ENCODE assay signal across 20 cellular contexts in genomic region chrX:44765556-44765955, GRCh38.
"Had no signal": no experiment of that assay in that cellular context is flagged by ENCODE, and none has a peak within 500 bp of the region (broad histone marks: within the 10 kb centered on the region; RNA-seq: fewer than 3 reads in every experiment).

No MANE protein-coding gene starts in this region.

- H3K27me3 Mint-ChIP-seq: activated CD4-positive, alpha-beta memory T cell treated with anti-CD3 and anti-CD28 coated beads, Interleukin-2, amount 10 ng/mL, durations not matched to agents 7 days and 5 days; activated CD4-positive, alpha-beta T cell treated with anti-CD3 and anti-CD28 coated beads for 36 hours; activated naive CD4-positive, alpha-beta T cell treated with anti-CD3 and anti-CD28 coated beads, Interleukin-2, amount 50 U/mL, for 24 hours; naive thymus-derived CD4-positive, alpha-beta T cell; type B pancreatic cell had no signal

- H3K27ac Mint-ChIP-seq: activated CD4-positive, alpha-beta memory T cell treated with anti-CD3 and anti-CD28 coated beads, Interleukin-2, amount 10 ng/mL, durations not matched to agents 7 days and 5 days; activated CD4-positive, alpha-beta T cell treated with anti-CD3 and anti-CD28 coated beads for 36 hours; activated naive CD4-positive, alpha-beta T cell treated with anti-CD3 and anti-CD28 coated beads, Interleukin-2, amount 50 U/mL, for 24 hours; activated T-cell treated with anti-CD3 and anti-CD28 coated beads, Interleukin-2, amount 50 U/mL, for 24 hours; naive thymus-derived CD4-positive, alpha-beta T cell; type B pancreatic cell had no signal

- H3K36me3 Mint-ChIP-seq: activated naive CD4-positive, alpha-beta T cell treated with anti-CD3 and anti-CD28 coated beads, Interleukin-2, amount 50 U/mL, for 24 hours; naive thymus-derived CD4-positive, alpha-beta T cell; type B pancreatic cell had no signal

- H3K4me1 ChIP-seq: body of pancreas, pancreas had no signal

- H3K27ac ChIP-seq: body of pancreas, hepatocyte, pancreas had no signal

- H3K4me1 Mint-ChIP-seq: activated CD4-positive, alpha-beta memory T cell treated with anti-CD3 and anti-CD28 coated beads, Interleukin-2, amount 10 ng/mL, durations not matched to agents 7 days and 5 days; activated CD4-positive, alpha-beta T cell treated with anti-CD3 and anti-CD28 coated beads for 36 hours; activated naive CD4-positive, alpha-beta T cell treated with anti-CD3 and anti-CD28 coated beads, Interleukin-2, amount 50 U/mL, for 24 hours; naive thymus-derived CD4-positive, alpha-beta T cell had no signal

- ATAC-seq: activated CD4-positive, alpha-beta T cell treated with anti-CD3 and anti-CD28 coated beads for 36 hours; body of pancreas; left lobe of liver; mucosa of descending colon; naive thymus-derived CD4-positive, alpha-beta T cell; pancreas had no signal

- H2AFZ ChIP-seq: hepatocyte had no signal

- H3K4me3 ChIP-seq: body of pancreas, hepatocyte, mucosa of descending colon, pancreas had no signal

- H3K4me2 ChIP-seq: hepatocyte had no signal

- H3K79me2 ChIP-seq: hepatocyte had no signal

- FAIRE-seq: keratinocyte, pancreas had no signal

- H3K9me3 Mint-ChIP-seq: activated CD4-positive, alpha-beta memory T cell treated with anti-CD3 and anti-CD28 coated beads, Interleukin-2, amount 10 ng/mL, durations not matched to agents 7 days and 5 days; activated naive CD4-positive, alpha-beta T cell treated with anti-CD3 and anti-CD28 coated beads, Interleukin-2, amount 50 U/mL, for 24 hours; activated T-cell treated with anti-CD3 and anti-CD28 coated beads, Interleukin-2, amount 50 U/mL, for 24 hours; type B pancreatic cell had no signal

- H3K9me3 ChIP-seq: body of pancreas, mucosa of descending colon, pancreas had no signal

- H3K4me3 Mint-ChIP-seq: activated CD4-positive, alpha-beta memory T cell treated with anti-CD3 and anti-CD28 coated beads, Interleukin-2, amount 10 ng/mL, durations not matched to agents 7 days and 5 days; activated CD4-positive, alpha-beta T cell treated with anti-CD3 and anti-CD28 coated beads for 36 hours; activated naive CD4-positive, alpha-beta T cell treated with anti-CD3 and anti-CD28 coated beads, Interleukin-2, amount 50 U/mL, for 24 hours; activated T-cell treated with anti-CD3 and anti-CD28 coated beads, Interleukin-2, amount 50 U/mL, for 24 hours; naive thymus-derived CD4-positive, alpha-beta T cell; type B pancreatic cell had no signal

- H3K27me3 ChIP-seq: body of pancreas, hepatocyte had no signal

- H3K36me3 ChIP-seq: pancreas had no signal

- DNase-seq: activated CD4-positive, alpha-beta memory T cell treated with anti-CD3 and anti-CD28 coated beads, Interleukin-2, amount 10 ng/mL, durations not matched to agents 7 days and 5 days; activated CD4-positive, alpha-beta T cell treated with anti-CD3 and anti-CD28 coated beads for 36 hours; activated effector memory CD4-positive, alpha-beta T cell treated with Interleukin-2 at 50 U/mL for 16 hours; activated T-cell treated with anti-CD3 and anti-CD28 coated beads, Interleukin-2, amount 50 U/mL, for 24 hours; amniotic stem cell; body of pancreas; central memory CD4-positive, alpha-beta T cell; cortex of kidney; effector CD8-positive, alpha-beta T cell; mucosa of descending colon; naive thymus-derived CD4-positive, alpha-beta T cell; pancreas; stimulated activated CD4-positive, alpha-beta T cell treated with anti-CD3 and anti-CD28 coated beads, Interleukin-4, amount 100 ng/mL, for 24 hours; stimulated activated naive CD4-positive, alpha-beta T cell; substantia nigra had no signal
